In genomic region chr3:122382888-122383666, GRCh38 we compare ENCODE assay signal across 8 cellular contexts.
A peak's percentile ranks its signal among the peaks of the same experiment; 100 is the strongest.
DNase-seq lines count a peak whose midpoint lies in the region; ATAC-seq lines count a peak whose summit lies in the region.

TSS of gene MIX23 (minus strand) at chr3:122383231. CDS start at chr3:122383224, 7 bp downstream.

- ATAC-seq in GM19043 (IDR thresholded peaks at IDR 0.05; ENCODE audit: low read depth, unreplicated experiment), result peak; percentile 39
- ATAC-seq in HG03521 (IDR thresholded peaks at IDR 0.05; ENCODE audit: unreplicated experiment), result peak; percentile 31

- DNase-seq in AG08395 (ENCODE audit: low spot score) (peak; percentile 91), NCI-H748 treated with DMSO at 0.1 percent for 48 hours (lab: John Stamatoyannopoulos, UW) (peak; percentile 77), dedifferentiated amniotic fluid mesenchymal stem cell (ENCODE audit: extremely low spot score) (peak; percentile 72), left kidney (ENCODE audit: low read depth, low spot score) (peak; percentile 97)
- DNase-seq in activated CD4-positive, alpha-beta T cell treated with anti-CD3 and anti-CD28 coated beads, Interleukin-2, amount 50 U/mL, for 1 hour, result peak; percentile 82
- DNase-seq in stimulated activated CD4-positive, alpha-beta T cell treated with anti-CD3 and anti-CD28 coated beads, Interleukin-2, amount 100 ng/mL, for 24 hours, result peak; percentile 88 to 90

Comparison
In these comparisons a context has a peak if more than half of its experiments do, and no peak if none do; other contexts are left out.
1. Peak in every context shown above with its lines: DNase-seq and ATAC-seq.